ENCODE assay signal across 30 cellular contexts in the genomic region with DNA sequence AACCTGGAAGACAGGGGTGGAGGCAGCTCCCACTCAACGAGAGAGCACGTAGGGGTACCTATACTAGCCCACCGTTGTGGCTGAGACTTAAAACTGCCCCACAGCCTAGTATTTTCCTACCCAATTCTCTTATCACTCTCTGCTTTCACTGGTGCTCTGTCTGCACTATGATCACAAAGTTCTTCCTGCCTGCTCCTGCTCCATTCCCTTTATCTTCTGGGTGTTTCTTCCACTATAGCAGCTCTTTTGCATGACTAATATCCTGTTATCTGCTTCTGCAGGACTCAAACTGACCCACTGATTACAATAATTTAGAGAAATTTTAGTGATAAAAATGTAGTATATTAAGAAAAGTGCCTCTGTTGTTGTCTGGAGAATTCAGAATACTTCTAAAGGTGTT.
"Had no signal": no experiment of that assay in that cellular context is flagged by ENCODE, and none has a peak within 500 bp of the region (broad histone marks: within the 10 kb centered on the region; RNA-seq: fewer than 3 reads in every experiment).

No MANE protein-coding gene starts in this region.

- H3K27ac Mint-ChIP-seq: activated CD4-positive, alpha-beta memory T cell treated with anti-CD3 and anti-CD28 coated beads, Interleukin-2, amount 10 ng/mL, durations not matched to agents 7 days and 5 days; activated CD4-positive, alpha-beta T cell treated with anti-CD3 and anti-CD28 coated beads, Interleukin-2, amount 10 ng/mL, durations not matched to agents 7 days and 5 days; activated naive CD8-positive, alpha-beta T cell; activated T-helper 17 cell treated with anti-CD3 and anti-CD28 coated beads, Interleukin-2, amount 50 U/mL, for 72 hours; brain had no signal

- H3K27me3 ChIP-seq: breast epithelium, cardiac muscle cell, colonic mucosa, esophagus squamous epithelium, heart left ventricle had no signal

- FAIRE-seq: endometrium, endothelial cell of umbilical vein had no signal

- H3K27me3 Mint-ChIP-seq: activated CD4-positive, alpha-beta memory T cell treated with anti-CD3 and anti-CD28 coated beads, Interleukin-2, amount 10 ng/mL, durations not matched to agents 7 days and 5 days; activated CD4-positive, alpha-beta T cell treated with anti-CD3 and anti-CD28 coated beads, Interleukin-2, amount 10 ng/mL, durations not matched to agents 7 days and 5 days; activated naive CD8-positive, alpha-beta T cell; activated T-helper 17 cell treated with anti-CD3 and anti-CD28 coated beads, Interleukin-2, amount 50 U/mL, for 72 hours; brain had no signal

- H3K4me1 Mint-ChIP-seq: activated CD4-positive, alpha-beta memory T cell treated with anti-CD3 and anti-CD28 coated beads, Interleukin-2, amount 10 ng/mL, durations not matched to agents 7 days and 5 days; activated CD4-positive, alpha-beta T cell treated with anti-CD3 and anti-CD28 coated beads, Interleukin-2, amount 10 ng/mL, durations not matched to agents 7 days and 5 days; activated T-helper 17 cell treated with anti-CD3 and anti-CD28 coated beads, Interleukin-2, amount 50 U/mL, for 72 hours had no signal

- H3K4me3 ChIP-seq: breast epithelium, cardiac muscle cell, colonic mucosa, esophagus squamous epithelium, heart left ventricle had no signal

- ATAC-seq: activated T-cell treated with anti-CD3 and anti-CD28 coated beads, Interleukin-2, amount 50 U/mL, for 4 hours; activated T-helper 17 cell treated with anti-CD3 and anti-CD28 coated beads, Interleukin-2, amount 50 U/mL, for 72 hours; heart left ventricle had no signal

- H3K36me3 ChIP-seq: breast epithelium, cardiac muscle cell, colonic mucosa, esophagus squamous epithelium, heart left ventricle had no signal

- DNase-seq: activated CD4-positive, alpha-beta memory T cell treated with anti-CD3 and anti-CD28 coated beads, Interleukin-2, amount 10 ng/mL, durations not matched to agents 7 days and 5 days; activated CD4-positive, alpha-beta T cell treated with anti-CD3 and anti-CD28 coated beads for 1 hour; activated CD4-positive, alpha-beta T cell treated with anti-CD3 and anti-CD28 coated beads for 4 hours; activated CD4-positive, alpha-beta T cell treated with anti-CD3 and anti-CD28 coated beads, Interleukin-2, amount 10 ng/mL, durations not matched to agents 7 days and 5 days; activated CD4-positive, alpha-beta T cell treated with anti-CD3 and anti-CD28 coated beads, Interleukin-2, amount 50 U/mL, for 4 hours; activated CD4-positive, CD25-positive, alpha-beta regulatory T cell; activated CD8-positive, alpha-beta memory T cell treated with anti-CD3 and anti-CD28 coated beads for 24 hours; activated effector memory CD4-positive, alpha-beta T cell treated with Interleukin-2 at 50 U/mL for 16 hours; activated gamma-delta T cell treated with Interleukin-2 at 50 U/mL for 16 hours; activated naive CD4-positive, alpha-beta T cell treated with anti-CD3 and anti-CD28 coated beads, Interleukin-2, amount 50 U/mL, for 16 hours; activated naive CD4-positive, alpha-beta T cell treated with Interleukin-2 at 50 U/mL for 16 hours; activated T-cell treated with anti-CD3 and anti-CD28 coated beads, Interleukin-2, amount 50 U/mL, for 4 hours; amygdala; aorta; central memory CD4-positive, alpha-beta T cell; cerebellar nuclear complex; colonic mucosa; effector CD8-positive, alpha-beta T cell; esophagus squamous epithelium; glutamatergic neuron; heart left ventricle; T-helper 2 cell had no signal

- H3K36me3 Mint-ChIP-seq: activated naive CD8-positive, alpha-beta T cell; brain had no signal

- H3K27ac ChIP-seq: breast epithelium, cardiac muscle cell, colonic mucosa, epithelial cell of prostate, esophagus squamous epithelium, heart left ventricle had no signal

- H3K4me3 Mint-ChIP-seq: activated CD4-positive, alpha-beta memory T cell treated with anti-CD3 and anti-CD28 coated beads, Interleukin-2, amount 10 ng/mL, durations not matched to agents 7 days and 5 days; activated CD4-positive, alpha-beta T cell treated with anti-CD3 and anti-CD28 coated beads, Interleukin-2, amount 10 ng/mL, durations not matched to agents 7 days and 5 days; activated naive CD8-positive, alpha-beta T cell; activated T-cell treated with anti-CD3 and anti-CD28 coated beads, Interleukin-2, amount 50 U/mL, for 4 hours; activated T-helper 17 cell treated with anti-CD3 and anti-CD28 coated beads, Interleukin-2, amount 50 U/mL, for 72 hours; brain had no signal

- H3K9me3 ChIP-seq: breast epithelium, colonic mucosa, esophagus squamous epithelium, heart left ventricle had no signal

- H3K9me3 Mint-ChIP-seq: activated CD4-positive, alpha-beta T cell treated with anti-CD3 and anti-CD28 coated beads, Interleukin-2, amount 10 ng/mL, durations not matched to agents 7 days and 5 days; brain had no signal

- H3K4me1 ChIP-seq: breast epithelium, colonic mucosa, esophagus squamous epithelium, heart left ventricle had no signal
